Comparison of ENCODE assay signal across 1 cellular context in the genomic region with DNA sequence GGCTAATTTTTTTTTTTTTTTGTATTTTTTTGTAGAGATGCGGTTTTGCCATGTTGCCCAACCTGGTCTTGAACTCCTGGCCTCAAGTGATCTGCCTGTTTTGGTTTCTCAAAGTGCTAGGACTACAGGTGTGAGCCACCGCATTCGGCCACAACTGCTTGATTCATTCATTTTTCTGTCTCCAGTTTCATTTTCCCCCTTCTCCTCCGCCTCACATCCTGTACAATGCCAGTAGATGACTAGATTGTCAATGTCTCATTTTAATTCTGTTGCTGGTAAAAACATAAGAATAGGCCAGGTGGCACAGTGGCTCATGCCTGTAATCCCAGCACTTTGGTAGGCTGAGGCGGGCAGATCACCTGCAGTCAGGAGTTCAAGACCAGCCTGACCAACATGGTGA.
TF ChIP-seq lines count a peak whose summit lies in the region.

No MANE protein-coding gene starts in this region.

TF ChIP-seq in GM12878, 131 proteins besides CTCF, POLR2A, EP300 and RAD21 (continued from another document):
- TF ChIP-seq USF1 (IDR thresholded peaks at IDR 0.05; ENCODE audit: borderline replicate concordance, extremely low read length, insufficient read depth, low read depth, low read length) (no peak), NR2C1 (IDR thresholded peaks at IDR 0.05) (no peak), FOS (IDR thresholded peaks at IDR 0.05; ENCODE audit: borderline replicate concordance, extremely low read depth, insufficient read length) (no peak), CREB1 (IDR thresholded peaks at IDR 0.05; ENCODE audit: low read depth) (no peak), ZNF384 (IDR thresholded peaks at IDR 0.05; ENCODE audit: borderline replicate concordance, low read depth, low read length) (0 out of 2 replicates have a peak, but pooled peaks have one; percentile 59), MEF2A (IDR thresholded peaks at IDR 0.05; ENCODE audit: insufficient read depth, low read depth, low read length) (no peak), JUNB (IDR thresholded peaks at IDR 0.05) (peak; percentile 19; the same call in 1 of the 2 replicates), SMAD1 (IDR thresholded peaks at IDR 0.05; ENCODE audit: low read depth, partially characterized antibody) (no peak), HCFC1 (IDR thresholded peaks at IDR 0.05; ENCODE audit: low read length) (no peak), SIN3A (IDR thresholded peaks at IDR 0.05; ENCODE audit: low read depth, low read length) (no peak), ZBED1 (IDR thresholded peaks at IDR 0.05; ENCODE audit: borderline replicate concordance) (0 out of 2 replicates have a peak, but pooled peaks have one; percentile 34), ZNF274 (IDR thresholded peaks at IDR 0.05; ENCODE audit: insufficient read depth, insufficient read length) (no peak), MTA2 (IDR thresholded peaks at IDR 0.05; ENCODE audit: low read depth) (peak; percentile 74; the same call in 1 of the 2 replicates), YY1 (IDR thresholded peaks at IDR 0.05; ENCODE audit: low read depth, low read length) (no peak), NFIC (IDR thresholded peaks at IDR 0.05; ENCODE audit: low read depth, low read length) (0 out of 2 replicates have a peak, but pooled peaks have one; percentile 38), ETV6 (conservative IDR thresholded peaks at IDR 0.05 in 1 of 2, IDR thresholded peaks at IDR 0.05 in 1 of 2; ENCODE audit: borderline replicate concordance in 1 of 2, low read depth in 1 of 2) (peak in 1 of 2 experiments; percentile 89; a peak in 2 of 4 replicates), ZSCAN29 (IDR thresholded peaks at IDR 0.05) (no peak), FOXK2 (IDR thresholded peaks at IDR 0.05) (no peak), SP1 (IDR thresholded peaks at IDR 0.05; ENCODE audit: low read depth, low read length) (no peak), SMARCA5 (IDR thresholded peaks at IDR 0.05) (no peak; the same call in 1 of the 2 replicates), GABPA (IDR thresholded peaks at IDR 0.05; ENCODE audit: low read depth) (no peak)
- TF ChIP-seq, protein P1, sequence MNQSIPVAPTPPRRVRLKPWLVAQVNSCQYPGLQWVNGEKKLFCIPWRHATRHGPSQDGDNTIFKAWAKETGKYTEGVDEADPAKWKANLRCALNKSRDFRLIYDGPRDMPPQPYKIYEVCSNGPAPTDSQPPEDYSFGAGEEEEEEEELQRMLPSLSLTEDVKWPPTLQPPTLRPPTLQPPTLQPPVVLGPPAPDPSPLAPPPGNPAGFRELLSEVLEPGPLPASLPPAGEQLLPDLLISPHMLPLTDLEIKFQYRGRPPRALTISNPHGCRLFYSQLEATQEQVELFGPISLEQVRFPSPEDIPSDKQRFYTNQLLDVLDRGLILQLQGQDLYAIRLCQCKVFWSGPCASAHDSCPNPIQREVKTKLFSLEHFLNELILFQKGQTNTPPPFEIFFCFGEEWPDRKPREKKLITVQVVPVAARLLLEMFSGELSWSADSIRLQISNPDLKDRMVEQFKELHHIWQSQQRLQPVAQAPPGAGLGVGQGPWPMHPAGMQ (IDR thresholded peaks at IDR 0.05; ENCODE audit: borderline replicate concordance), result peak; percentile 62; the same call in 1 of the 2 replicates
- TF ChIP-seq, protein P2, sequence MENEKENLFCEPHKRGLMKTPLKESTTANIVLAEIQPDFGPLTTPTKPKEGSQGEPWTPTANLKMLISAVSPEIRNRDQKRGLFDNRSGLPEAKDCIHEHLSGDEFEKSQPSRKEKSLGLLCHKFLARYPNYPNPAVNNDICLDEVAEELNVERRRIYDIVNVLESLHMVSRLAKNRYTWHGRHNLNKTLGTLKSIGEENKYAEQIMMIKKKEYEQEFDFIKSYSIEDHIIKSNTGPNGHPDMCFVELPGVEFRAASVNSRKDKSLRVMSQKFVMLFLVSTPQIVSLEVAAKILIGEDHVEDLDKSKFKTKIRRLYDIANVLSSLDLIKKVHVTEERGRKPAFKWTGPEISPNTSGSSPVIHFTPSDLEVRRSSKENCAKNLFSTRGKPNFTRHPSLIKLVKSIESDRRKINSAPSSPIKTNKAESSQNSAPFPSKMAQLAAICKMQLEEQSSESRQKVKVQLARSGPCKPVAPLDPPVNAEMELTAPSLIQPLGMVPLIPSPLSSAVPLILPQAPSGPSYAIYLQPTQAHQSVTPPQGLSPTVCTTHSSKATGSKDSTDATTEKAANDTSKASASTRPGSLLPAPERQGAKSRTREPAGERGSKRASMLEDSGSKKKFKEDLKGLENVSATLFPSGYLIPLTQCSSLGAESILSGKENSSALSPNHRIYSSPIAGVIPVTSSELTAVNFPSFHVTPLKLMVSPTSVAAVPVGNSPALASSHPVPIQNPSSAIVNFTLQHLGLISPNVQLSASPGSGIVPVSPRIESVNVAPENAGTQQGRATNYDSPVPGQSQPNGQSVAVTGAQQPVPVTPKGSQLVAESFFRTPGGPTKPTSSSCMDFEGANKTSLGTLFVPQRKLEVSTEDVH (IDR thresholded peaks at IDR 0.05; ENCODE audit: low read depth, partially characterized antibody), result no peak
- TF ChIP-seq, protein P3, sequence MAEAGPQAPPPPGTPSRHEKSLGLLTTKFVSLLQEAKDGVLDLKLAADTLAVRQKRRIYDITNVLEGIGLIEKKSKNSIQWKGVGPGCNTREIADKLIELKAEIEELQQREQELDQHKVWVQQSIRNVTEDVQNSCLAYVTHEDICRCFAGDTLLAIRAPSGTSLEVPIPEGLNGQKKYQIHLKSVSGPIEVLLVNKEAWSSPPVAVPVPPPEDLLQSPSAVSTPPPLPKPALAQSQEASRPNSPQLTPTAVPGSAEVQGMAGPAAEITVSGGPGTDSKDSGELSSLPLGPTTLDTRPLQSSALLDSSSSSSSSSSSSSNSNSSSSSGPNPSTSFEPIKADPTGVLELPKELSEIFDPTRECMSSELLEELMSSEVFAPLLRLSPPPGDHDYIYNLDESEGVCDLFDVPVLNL (IDR thresholded peaks at IDR 0.05; ENCODE audit: low read depth, low read length), result no peak
- TF ChIP-seq, protein P4, sequence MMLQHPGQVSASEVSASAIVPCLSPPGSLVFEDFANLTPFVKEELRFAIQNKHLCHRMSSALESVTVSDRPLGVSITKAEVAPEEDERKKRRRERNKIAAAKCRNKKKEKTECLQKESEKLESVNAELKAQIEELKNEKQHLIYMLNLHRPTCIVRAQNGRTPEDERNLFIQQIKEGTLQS (IDR thresholded peaks at IDR 0.05; ENCODE audit: borderline replicate concordance, extremely low read depth, low read depth, low read length), result no peak
